Comparison of ENCODE assay signal across 8 cellular contexts in genomic region chr11:406796-407650, GRCh38. TPM values are rescaled to one million over a fixed set of nuclear protein-coding genes. Genes with fewer than 3 reads are reported as not detected.
A peak's percentile ranks its signal among the peaks of the same experiment; 100 is the strongest.
DNase-seq lines count a peak whose midpoint lies in the region; ATAC-seq and TF ChIP-seq lines count a peak whose summit lies in the region.

No MANE protein-coding gene starts in this region.

- 7% methylated on average over 3 of the region's 91 CpGs for WGBS in right lobe of liver (ENCODE audit: insufficient coverage, low coverage, low lambda C conversion rate, missing lambda C conversion rate)

- intact Hi-C loops in right lobe of liver (cut with DNase I) = loop anchor here (5.0 to 10.0 kb wide), 3 partner anchors 35 to 118 kb away; partner anchors contain the start of genes ANO9 (in 1 of the 2) and PTDSS2 (in 1 of the 2)

- no peaks in the 10 kb centered on the region for H3K9me3 ChIP-seq in HAP-1
- no peaks in the 10 kb centered on the region for H3K9me3 ChIP-seq in right lobe of liver

- peak; percentile 48 for TF ChIP-seq POLR2A in right lobe of liver (IDR thresholded peaks at IDR 0.05)

- peak overlapping the region; percentile 41 for H3K4me3 ChIP-seq in HAP-1
- peak overlapping the region; percentile 59 to 70 (median 66) for H3K4me3 ChIP-seq in right lobe of liver

- TF ChIP-seq CTCF in right lobe of liver (IDR thresholded peaks at IDR 0.05) = peak; percentile 17 to 47 (median 29)

- no peaks in the 10 kb centered on the region for H3K36me3 ChIP-seq in HAP-1 (replicated peaks)
- H3K36me3 ChIP-seq in right lobe of liver = no peaks in the 10 kb centered on the region

- in situ Hi-C loops in HAP-1 (cut with MboI; ENCODE audit: low sequenced_read_pairs) = no loop called here

- DNase-seq in ELF-1 (ENCODE audit: low read depth, low spot score) (peak; percentile 82), HAP-1 (ENCODE audit: low spot score in 2 of 2) (peak; percentile 79 to 92), NAMALWA (ENCODE audit: low spot score) (peak; percentile 90), dermis blood vessel endothelial cell (peak; percentile 75), right lobe of liver (peak; percentile 92 to 94 (median 94)), NCI-H1105 (lab: John Stamatoyannopoulos, UW) (no peak)
- DNase-seq in activated CD4-positive, alpha-beta T cell treated with anti-CD3 and anti-CD28 coated beads for 4 hours = peak; percentile 78 to 90
- DNase-seq in stimulated activated CD4-positive, alpha-beta T cell treated with anti-CD3 and anti-CD28 coated beads, TNF-alpha, amount 100 ng/mL, for 4 hours (ENCODE audit: low read depth in 3 of 3) = peak; percentile 75 to 80 (median 76)

- H3K4me1 ChIP-seq in HAP-1 = no peaks in the 10 kb centered on the region; the same call in 1 of the 2 replicates
- peaks cover 0 to 41% (median 18%) of the 10 kb centered on the region in 4 donors for H3K4me1 ChIP-seq in right lobe of liver

- peak; percentile 60 to 67 (median 64) for ATAC-seq in right lobe of liver

- H3K27me3 ChIP-seq in HAP-1 (ENCODE audit: low read depth) (no peaks in the 10 kb centered on the region), right lobe of liver (no peaks in the 10 kb centered on the region)

- H3K27ac ChIP-seq in right lobe of liver = peak overlapping the region; percentile 64 to 77 (median 64)

RNA-seq across cellular contexts. Expression of gene SIGIRR, which starts 7.8 kb away (rescaled TPM):
- 43.2 and 52.2 TPM in 2 replicates for total RNA-seq in dermis blood vessel endothelial cell
- total RNA-seq in right lobe of liver = 100 to 1,000 TPM in 2 of 6 experiments, 10 to 100 TPM in 4; 48.2 to 133 (median 66.3) TPM

RNA-seq across cellular contexts. Expression of gene PKP3, which starts 13.0 kb away (rescaled TPM):
- total RNA-seq in dermis blood vessel endothelial cell (0.09 and 0.68 TPM in 2 replicates), right lobe of liver (1 to 10 TPM in 1 of 6 experiments, under 1 TPM in 2, not detected in 3; 0.43 to 1.5 (median 0.47) TPM)

RNA-seq across cellular contexts. Expression of gene ANO9, which starts 34.8 kb away (rescaled TPM):
- total RNA-seq in dermis blood vessel endothelial cell (0.42 and 10.7 TPM in 2 replicates), right lobe of liver (1 to 10 TPM in 1 of 6 experiments, under 1 TPM in 4, not detected in 1; 0.09 to 1.0 (median 0.28) TPM)

RNA-seq across cellular contexts. Expression of gene B4GALNT4, which starts 37.7 kb away (rescaled TPM):
- total RNA-seq in dermis blood vessel endothelial cell = 0.42 and 5.6 TPM in 2 replicates
- under 1 TPM in 2 of 6 experiments, not detected in 4; 0.05 to 0.07 TPM for total RNA-seq in right lobe of liver

RNA-seq across cellular contexts. Expression of gene PTDSS2, which starts 43.1 kb away (rescaled TPM):
- total RNA-seq in dermis blood vessel endothelial cell (34.5 and 50.2 TPM in 2 replicates), right lobe of liver (10 to 100 TPM in 4 of 6 experiments, 1 to 10 TPM in 2; 8.4 to 21.9 (median 11.4) TPM)
